ENCODE assay signal across 25 cellular contexts in genomic region chr1:2342384-2343022, GRCh38. TPM values are rescaled to one million over a fixed set of nuclear protein-coding genes. Genes with fewer than 3 reads are reported as not detected.
DNase-seq lines count a peak whose midpoint lies in the region; ATAC-seq and TF ChIP-seq lines count a peak whose summit lies in the region.
"Had no signal": no experiment of that assay in that cellular context is flagged by ENCODE, and none has a peak within 500 bp of the region (broad histone marks: within the 10 kb centered on the region; RNA-seq: fewer than 3 reads in every experiment).

No MANE protein-coding gene starts in this region.

- H3K27me3 ChIP-seq in RWPE2 (ENCODE audit: insufficient read depth, poor library complexity, severe bottlenecking) (no peaks in the 10 kb centered on the region), right cardiac atrium (ENCODE audit: control insufficient read depth, insufficient read depth) (no peaks in the 10 kb centered on the region), psoas muscle (ENCODE audit: insufficient read depth in 3 of 3, low read length in 2 of 3) (no peaks in the 10 kb centered on the region), right lobe of liver (no peaks in the 10 kb centered on the region)

- ATAC-seq in RWPE2 (ENCODE audit: low read depth) (no peak), right cardiac atrium (no peak), psoas muscle (no peak), right lobe of liver (no peak), HG03108 (IDR thresholded peaks at IDR 0.05; ENCODE audit: unreplicated experiment) (no peak)
- ATAC-seq: CD8-positive, alpha-beta T cell; GM12878; GM23338; K562 had no signal

- no peak for TF ChIP-seq POLR2A in right lobe of liver (IDR thresholded peaks at IDR 0.05)

- H3K9me3 ChIP-seq in RWPE2 (ENCODE audit: severe bottlenecking) (no peaks in the 10 kb centered on the region), right cardiac atrium (ENCODE audit: control insufficient read depth, low read length) (no peaks in the 10 kb centered on the region), psoas muscle (no peaks in the 10 kb centered on the region), right lobe of liver (no peaks in the 10 kb centered on the region)
- H3K9me3 ChIP-seq: Caco-2 had no signal

- no peak for TF ChIP-seq CTCF in RWPE1 (conservative IDR thresholded peaks at IDR 0.05; ENCODE audit: low read depth)
- TF ChIP-seq CTCF in RWPE2 (IDR thresholded peaks at IDR 0.05; ENCODE audit: poor library complexity, severe bottlenecking), result no peak
- TF ChIP-seq CTCF in psoas muscle (IDR thresholded peaks at IDR 0.05), result no peak
- TF ChIP-seq CTCF in right lobe of liver (IDR thresholded peaks at IDR 0.05), result no peak

- CTCF ChIA-PET in RWPE1 (lab: Yijun Ruan, JAX), result no interaction called here

- H3K27ac ChIP-seq in RWPE1, result peak overlapping the region; percentile 63
- no peak overlapping the region for H3K27ac ChIP-seq in RWPE2 (ENCODE audit: poor library complexity, severe bottlenecking)
- no peak overlapping the region for H3K27ac ChIP-seq in right cardiac atrium (ENCODE audit: low read length)
- no peak overlapping the region for H3K27ac ChIP-seq in psoas muscle
- H3K27ac ChIP-seq in right lobe of liver, result no peak overlapping the region
- H3K27ac ChIP-seq: C4-2B had no signal

- intact Hi-C loops in right cardiac atrium (cut with DNase I), result no loop called here
- intact Hi-C loops in psoas muscle (cut with DNase I), result no loop called here
- intact Hi-C loops in right lobe of liver (cut with DNase I), result no loop called here

- peaks cover 5% of the 10 kb centered on the region for H3K4me1 ChIP-seq in RWPE2 (ENCODE audit: insufficient read depth, poor library complexity, severe bottlenecking)
- no peaks in the 10 kb centered on the region for H3K4me1 ChIP-seq in right cardiac atrium (ENCODE audit: control insufficient read depth, insufficient read depth, low read length)
- H3K4me1 ChIP-seq in psoas muscle, result no peaks in the 10 kb centered on the region
- no peaks in the 10 kb centered on the region for H3K4me1 ChIP-seq in right lobe of liver
- H3K4me1 ChIP-seq: Caco-2 had no signal

- H3K4me3 ChIP-seq in RWPE2 (ENCODE audit: severe bottlenecking) (no peak overlapping the region), right cardiac atrium (ENCODE audit: low read length) (no peak overlapping the region), psoas muscle (no peak overlapping the region), right lobe of liver (no peak overlapping the region)
- H3K4me3 ChIP-seq: GM12878, GM23338, K562 had no signal

- POLR2A ChIA-PET in RWPE1 (lab: Yijun Ruan, JAX; ENCODE audit: low non-redundant PET), result no interaction called here

- WGBS in right cardiac atrium, result 90% methylated on average over 21 of the region's 21 CpGs
- 85 to 87% (median 85%) methylated on average over 21 of the region's 21 CpGs for WGBS in psoas muscle, 3 donors
- 78% methylated on average over 13 of the region's 21 CpGs for WGBS in right lobe of liver (ENCODE audit: insufficient coverage, low coverage, low lambda C conversion rate, missing lambda C conversion rate)

- DNase-seq in RWPE1 (ENCODE audit: low spot score) (no peak), RWPE2 (ENCODE audit: low spot score) (peak; percentile 54), right cardiac atrium (peak; percentile 7 to 33 (median 21)), psoas muscle (peak; percentile 7 to 25), right lobe of liver (no peak), Kasumi-1 (lab: John Stamatoyannopoulos, UW) (no peak)
- DNase-seq: Caco-2; CD8-positive, alpha-beta T cell; DMS79; EL; GDM1; H9; MV-4-11; NCI-H1105; NCI-H1436 treated with DMSO at 0.1 percent for 48 hours; NCI-H187 treated with DMSO at 0.1 percent for 48 hours; NCI-H2171 treated with DMSO at 0.1 percent for 48 hours; NCI-H345; NCI-H510A treated with DMSO at 0.1 percent for 48 hours; SHP77 had no signal

- H3K36me3 ChIP-seq in RWPE2 (ENCODE audit: low read depth) (no peaks in the 10 kb centered on the region), psoas muscle (ENCODE audit: insufficient read depth in 1 of 2, low read depth in 1 of 2) (no peaks in the 10 kb centered on the region), right lobe of liver (no peaks in the 10 kb centered on the region)

RNA-seq across cellular contexts. Expression of gene MORN1, which starts 48.9 kb away (rescaled TPM):
- 1 to 10 TPM; 3.2 to 5.1 (median 4.2) TPM for total RNA-seq in right cardiac atrium
- polyA plus RNA-seq in right cardiac atrium, result 4.1 TPM
- total RNA-seq in psoas muscle, result 1 to 10 TPM; 3.6 to 6.3 (median 4.5) TPM
- 1 to 10 TPM; 1.2 to 7.3 (median 3.1) TPM for polyA plus RNA-seq in psoas muscle
- 1 to 10 TPM; 3.1 to 7.1 (median 4.5) TPM for total RNA-seq in right lobe of liver

RNA-seq across cellular contexts. Expression of gene RER1, which starts 49.1 kb away (rescaled TPM):
- total RNA-seq in right cardiac atrium (10 to 100 TPM; 83.6 to 93.9 (median 89.6) TPM), psoas muscle (10 to 100 TPM; 71.1 to 97.6 (median 86.7) TPM), right lobe of liver (100 to 1,000 TPM in 4 of 6 experiments, 10 to 100 TPM in 2; 76.5 to 166 (median 122) TPM)
- polyA plus RNA-seq in right cardiac atrium (50.3 TPM), psoas muscle (100 to 1,000 TPM in 1 of 3 donors, 10 to 100 TPM in 2; 68.8 to 119 (median 91.3) TPM)

Comparison
In these comparisons a context has a peak if more than half of its experiments do, and no peak if none do; other contexts are left out.
1. DNase-seq: peak in RWPE2 (single experiment), right cardiac atrium (3 of 3) and psoas muscle (2 of 2); none in RWPE1 (single experiment), right lobe of liver (0 of 3) and Kasumi-1 (0 of 2).